ENCODE assay signal across 16 cellular contexts in genomic region chr22:43843783-43844530, GRCh38. TPM values are rescaled to one million over a fixed set of nuclear protein-coding genes. Genes with fewer than 3 reads are reported as not detected.
DNase-seq lines count a peak whose midpoint lies in the region; ATAC-seq, FAIRE-seq and TF ChIP-seq lines count a peak whose summit lies in the region.
"Had no signal": no experiment of that assay in that cellular context is flagged by ENCODE, and none has a peak within 500 bp of the region (broad histone marks: within the 10 kb centered on the region; RNA-seq: fewer than 3 reads in every experiment).

No MANE protein-coding gene starts in this region.

- no peaks in the 10 kb centered on the region for H3K9me3 ChIP-seq in BLaER1
- H3K9me3 ChIP-seq in HEK293 (ENCODE audit: control insufficient read depth, insufficient read depth, low read depth, low read length), result no peaks in the 10 kb centered on the region
- H3K9me3 ChIP-seq in H1 (ENCODE audit: insufficient read depth in 2 of 2, low read depth in 1 of 2, low read length in 1 of 2), result no peaks in the 10 kb centered on the region

- H2BK5ac ChIP-seq in H1 (ENCODE audit: low read depth, low read length), result peak overlapping the region; percentile 75

- H3K9ac ChIP-seq in BLaER1 (0 out of 2 replicates have a peak overlapping the region, but pooled peaks have one; percentile 17), H1 (replicated peaks in 1 of 4; ENCODE audit: extremely low read depth in 1 of 4, low read depth in 3 of 4, low read length in 3 of 4) (no peak overlapping the region)

- no peak overlapping the region for H2BK15ac ChIP-seq in H1 (ENCODE audit: low read length)

- peak overlapping the region; percentile 37 for H4K91ac ChIP-seq in H1 (replicated peaks; ENCODE audit: insufficient read length, low read length)

- no peak overlapping the region for H2BK12ac ChIP-seq in H1 (ENCODE audit: low read depth, low read length)

- DNase-seq in H1 (ENCODE audit: low read depth in 1 of 2, low spot score in 2 of 2) (no peak), myocyte (ENCODE audit: low read depth) (peak; percentile 25), GDM1 (lab: John Stamatoyannopoulos, UW) (no peak), nephron progenitor cell (no peak), NOMO-1 (lab: John Stamatoyannopoulos, UW; ENCODE audit: unreplicated experiment in 2 of 2) (no peak)
- DNase-seq: CD4-positive, CD25-positive, alpha-beta regulatory T cell; DMS53; HCEC 1CT had no signal

- H3K27ac ChIP-seq in BLaER1 (no peak overlapping the region), HEK293 (ENCODE audit: extremely low read depth, low read depth, low read length) (no peak overlapping the region), H1 (ENCODE audit: low read depth, low read length) (no peak overlapping the region)
- H3K27ac ChIP-seq: HL-60 had no signal

- H3K4me3 Mint-ChIP-seq in nephron progenitor cell, result no peak overlapping the region
- H3K4me3 Mint-ChIP-seq: CD4-positive, CD25-positive, alpha-beta regulatory T cell; GM23338 had no signal

- H2AFZ ChIP-seq in H1 (ENCODE audit: low read length), result no peak overlapping the region
- H2AFZ ChIP-seq: GM23338 had no signal

- no peaks in the 10 kb centered on the region for H3K9me3 Mint-ChIP-seq in nephron progenitor cell
- H3K9me3 Mint-ChIP-seq: CD4-positive, CD25-positive, alpha-beta regulatory T cell; GM23338 had no signal

- CTCF ChIA-PET in HEK293 (lab: Yijun Ruan, JAX), result interaction anchor here (1.1 to 1.4 kb wide), 2 partner anchors 39 to 41 kb away, joined by 3 read pairs; no protein-coding TSS in a partner anchor
- CTCF ChIA-PET in H1 (lab: Charles Lee; ENCODE audit: partially characterized antibody), result interaction anchor here (0.9 to 2.9 kb wide), 11 partner anchors 9 to 372 kb away, joined by 3 to 12 read pairs (median 5); no protein-coding TSS in a partner anchor

- no peak for TF ChIP-seq CTCF in HEK293 (tag by site-specific recombination; IDR thresholded peaks at IDR 0.05)
- TF ChIP-seq CTCF in H1 (IDR thresholded peaks at IDR 0.05; ENCODE audit: control extremely low read depth in 1 of 3, insufficient read depth in 1 of 3, low read depth in 1 of 3, low read length in 3 of 3), result no peak
- no peak for TF ChIP-seq CTCF in nephron progenitor cell (IDR thresholded peaks at IDR 0.05)

- no peak overlapping the region for H2AK5ac ChIP-seq in H1 (ENCODE audit: low read depth, low read length)

- H3K4ac ChIP-seq in H1 (replicated peaks; ENCODE audit: insufficient read length, low read depth, low read length), result no peak overlapping the region

- peaks cover 37% of the 10 kb centered on the region for H3K79me1 ChIP-seq in H1 (ENCODE audit: low read depth, low read length)

- H3K14ac ChIP-seq in H1 (ENCODE audit: insufficient read length), result no peak overlapping the region

- no peak overlapping the region for H3K23ac ChIP-seq in H1 (ENCODE audit: insufficient read length)

- no peak overlapping the region; the same call in 1 of the 2 replicates for H4K8ac ChIP-seq in H1 (ENCODE audit: extremely low read depth, insufficient read depth, low read length)

- H2BK20ac ChIP-seq in H1 (ENCODE audit: low read length), result no peak overlapping the region

- WGBS in H1 (ENCODE audit: extremely low coverage in 1 of 2, insufficient coverage in 1 of 2, insufficient read length in 1 of 2, insufficient replicate concordance in 2 of 2, low coverage in 1 of 2, low lambda C conversion rate in 2 of 2, missing lambda C conversion rate in 1 of 2), 2 experiments, result 94% methylated on average over 21 of the region's 21 CpGs; no CpG with 5 or more reads in 1 of the 2 experiments

- H3K4me2 ChIP-seq in BLaER1, result peak overlapping the region; percentile 70
- no peak overlapping the region for H3K4me2 ChIP-seq in H1 (ENCODE audit: insufficient read depth in 1 of 2, low read depth in 2 of 2, low read length in 2 of 2)
- H3K4me2 ChIP-seq: GM23338 had no signal

- peaks cover 50% of the 10 kb centered on the region for H3K4me1 ChIP-seq in BLaER1
- H3K4me1 ChIP-seq in HEK293 (ENCODE audit: control insufficient read depth, insufficient read depth, low read length), result no peaks in the 10 kb centered on the region
- H3K4me1 ChIP-seq in H1 (replicated peaks in 1 of 4; ENCODE audit: control insufficient read depth in 3 of 4, insufficient read depth in 4 of 4, low read length in 3 of 4), result peaks cover 0 to 14% (median 2%) of the 10 kb centered on the region in 4 experiments; a peak in 4 of 7 replicates

- no peak overlapping the region for H3K4me3 ChIP-seq in BLaER1
- no peak overlapping the region for H3K4me3 ChIP-seq in HEK293 (ENCODE audit: low read depth, low read length)
- H3K4me3 ChIP-seq in H1 (ENCODE audit: extremely low read depth in 1 of 4, insufficient read depth in 2 of 4, low read depth in 3 of 4, low read length in 4 of 4), result no peak overlapping the region
- H3K4me3 ChIP-seq: GM23338, K562 had no signal

- H3K36me3 ChIP-seq in BLaER1 (no peaks in the 10 kb centered on the region), HEK293 (ENCODE audit: control insufficient read depth in 2 of 2, insufficient read depth in 1 of 2, low read length in 2 of 2) (peaks cover 0 to under 1% of the 10 kb centered on the region in 2 experiments; a peak in 1 of 3 replicates), H1 (ENCODE audit: control insufficient read depth in 2 of 4, insufficient read depth in 4 of 4, low read length in 3 of 4) (peaks cover 0 to 2% (median 0%) of the 10 kb centered on the region in 4 experiments; a peak in 1 of 8 replicates)

- H3K27me3 ChIP-seq in BLaER1 (no peaks in the 10 kb centered on the region), H1 (replicated peaks in 1 of 4; ENCODE audit: control insufficient read depth in 3 of 4, extremely low read depth in 1 of 4, insufficient read depth in 3 of 4, low read length in 3 of 4) (no peaks in the 10 kb centered on the region)

- H3K56ac ChIP-seq in H1 (replicated peaks; ENCODE audit: insufficient read length, low read depth, low read length), result no peak overlapping the region

- no peaks in the 10 kb centered on the region for H3K23me2 ChIP-seq in H1 (ENCODE audit: low read depth, low read length)

- no peak for TF ChIP-seq EP300 in H1 (IDR thresholded peaks at IDR 0.05; ENCODE audit: borderline replicate concordance in 1 of 2, low read depth in 2 of 2, low read length in 2 of 2)

- H3K36me3 Mint-ChIP-seq in nephron progenitor cell (ENCODE audit: low read depth), result no peaks in the 10 kb centered on the region
- H3K36me3 Mint-ChIP-seq: CD4-positive, CD25-positive, alpha-beta regulatory T cell had no signal

- peaks cover 0 to 58% of the 10 kb centered on the region in 2 experiments; a peak in 3 of 4 replicates for H3K79me2 ChIP-seq in H1 (ENCODE audit: control insufficient read depth in 1 of 2, insufficient read depth in 2 of 2, low read length in 2 of 2)

- no peak overlapping the region for H3K27ac Mint-ChIP-seq in nephron progenitor cell
- H3K27ac Mint-ChIP-seq: CD4-positive, CD25-positive, alpha-beta regulatory T cell had no signal

- no peak for ATAC-seq in HG03159 (IDR thresholded peaks at IDR 0.05; ENCODE audit: unreplicated experiment)
- ATAC-seq: K562 had no signal

- H4K5ac ChIP-seq in H1 (ENCODE audit: insufficient read length, low read depth, low read length), result no peak overlapping the region

- H3K27me3 Mint-ChIP-seq in nephron progenitor cell (ENCODE audit: low read depth, poor library complexity), result peaks cover 3% of the 10 kb centered on the region
- H3K27me3 Mint-ChIP-seq: CD4-positive, CD25-positive, alpha-beta regulatory T cell had no signal

- no peak for FAIRE-seq in H1 (lab: Jason Lieb, UNC)
- FAIRE-seq: A204.1, K562 had no signal

- POLR2A ChIA-PET in HEK293 (lab: Yijun Ruan, JAX), result no interaction called here
- POLR2A ChIA-PET in H1 (lab: Charles Lee; ENCODE audit: partially characterized antibody), result interaction anchor here (2.1 to 3.4 kb wide), 2 partner anchors 9 to 10 kb away, joined by 7 to 12 read pairs; no protein-coding TSS in a partner anchor

- H3K4me1 Mint-ChIP-seq in nephron progenitor cell, result peaks cover 21% of the 10 kb centered on the region
- H3K4me1 Mint-ChIP-seq: CD4-positive, CD25-positive, alpha-beta regulatory T cell had no signal

- H4K20me1 ChIP-seq in BLaER1 (no peaks in the 10 kb centered on the region), H1 (replicated peaks in 1 of 2; ENCODE audit: control insufficient read depth in 1 of 2, insufficient read depth in 2 of 2, low read length in 2 of 2) (peaks cover 21 to 35% of the 10 kb centered on the region in 2 experiments)

- no peak overlapping the region for H3K18ac ChIP-seq in H1 (ENCODE audit: extremely low read depth, low read length)

- no peak for TF ChIP-seq RAD21 in H1 (IDR thresholded peaks at IDR 0.05 in 1 of 2, conservative IDR thresholded peaks at IDR 0.05 in 1 of 2; ENCODE audit: low read depth in 2 of 2, low read length in 2 of 2)

- TF ChIP-seq POLR2A in H1 (IDR thresholded peaks at IDR 0.05; ENCODE audit: control extremely low read depth in 1 of 2, low read depth in 2 of 2, low read length in 2 of 2), result no peak

- no peak overlapping the region for H2BK120ac ChIP-seq in H1 (replicated peaks; ENCODE audit: low read depth, low read length)

RNA-seq across cellular contexts. Expression of gene SULT4A1, which starts 18.4 kb away (rescaled TPM):
- total RNA-seq in H1 (2021; fragmentation: NEBNext Ultra II Directional; extraction: Animal tissue kit (Norgen Biotek cat#: 25700)), result 7.0 and 9.1 TPM in 2 replicates
- 11.8 and 19.5 TPM in 2 replicates for polyA plus RNA-seq in H1 (2011; rRNA removed)
- 14.9 TPM for polyA plus RNA-seq in H1 (2011; cell fraction: cytosol; rRNA removed)
- 58.0 TPM for polyA plus RNA-seq in H1 (2011; cell fraction: nucleus; rRNA removed)
- 11.1 to 14.8 TPM (median 12.3 TPM) in 4 replicates for polyA plus RNA-seq in H1 (2012, experiment 1 of 2)
- 2.7 TPM for polyA plus RNA-seq in H1 (2012, experiment 2 of 2)
- polyA plus RNA-seq in H1 (2013, experiment 1 of 2), result 6.9 TPM
- polyA plus RNA-seq in H1 (2013, experiment 2 of 2), result 6.1 TPM
- polyA minus RNA-seq in H1 (2011; rRNA and poly(A)+ RNA removed), result 5.4 and 5.5 TPM in 2 replicates
- polyA minus RNA-seq in H1 (2011; cell fraction: cytosol; rRNA and poly(A)+ RNA removed), result 8.1 TPM
- 16.3 TPM for polyA minus RNA-seq in H1 (2011; cell fraction: nucleus; rRNA and poly(A)+ RNA removed)
- 0.36 TPM in 1 of 2 replicates, not detected in the other for total RNA-seq in myocyte
- polyA plus RNA-seq in myocyte (2012), result 0.20 TPM
- total RNA-seq: CD4-positive, CD25-positive, alpha-beta regulatory T cell had no signal
- polyA plus RNA-seq: CD4-positive, CD25-positive, alpha-beta regulatory T cell had no signal

RNA-seq across cellular contexts. Expression of gene EFCAB6, which starts 31.9 kb away (rescaled TPM):
- 1.5 and 1.7 TPM in 2 replicates for total RNA-seq in H1 (2021; fragmentation: NEBNext Ultra II Directional; extraction: Animal tissue kit (Norgen Biotek cat#: 25700))
- 0.32 and 0.57 TPM in 2 replicates for polyA plus RNA-seq in H1 (2011; rRNA removed)
- 0.45 TPM for polyA plus RNA-seq in H1 (2011; cell fraction: cytosol; rRNA removed)
- 0.86 TPM for polyA plus RNA-seq in H1 (2011; cell fraction: nucleus; rRNA removed)
- 0.43 to 0.66 TPM (median 0.55 TPM) in 4 replicates for polyA plus RNA-seq in H1 (2012, experiment 1 of 2)
- 0.04 TPM for polyA plus RNA-seq in H1 (2012, experiment 2 of 2)
- polyA plus RNA-seq in H1 (2013, experiment 1 of 2), result 0.47 TPM
- polyA plus RNA-seq in H1 (2013, experiment 2 of 2), result 0.44 TPM
- polyA minus RNA-seq in H1 (2011; rRNA and poly(A)+ RNA removed), result 1.1 and 1.7 TPM in 2 replicates
- polyA minus RNA-seq in H1 (2011; cell fraction: cytosol; rRNA and poly(A)+ RNA removed), result 0.95 TPM
- polyA minus RNA-seq in H1 (2011; cell fraction: nucleus; rRNA and poly(A)+ RNA removed), result 1.3 TPM
- 2.7 and 4.6 TPM in 2 replicates for total RNA-seq in myocyte
- 1.3 TPM for polyA plus RNA-seq in myocyte (2012)
- total RNA-seq: CD4-positive, CD25-positive, alpha-beta regulatory T cell; K562 had no signal

RNA-seq across cellular contexts. Expression of gene PNPLA5, which starts 47.9 kb away (rescaled TPM):
- 6.8 and 8.2 TPM in 2 replicates for total RNA-seq in H1 (2021; fragmentation: NEBNext Ultra II Directional; extraction: Animal tissue kit (Norgen Biotek cat#: 25700))
- polyA plus RNA-seq in H1 (2011; rRNA removed), result 3.9 and 5.2 TPM in 2 replicates
- polyA plus RNA-seq in H1 (2011; cell fraction: cytosol; rRNA removed), result 3.8 TPM
- polyA plus RNA-seq in H1 (2011; cell fraction: nucleus; rRNA removed), result 7.4 TPM
- polyA plus RNA-seq in H1 (2012, experiment 1 of 2), result 3.2 to 4.1 TPM (median 3.7 TPM) in 4 replicates
- 3.2 TPM for polyA plus RNA-seq in H1 (2012, experiment 2 of 2)
- polyA plus RNA-seq in H1 (2013, experiment 1 of 2), result 3.3 TPM
- polyA plus RNA-seq in H1 (2013, experiment 2 of 2), result 3.4 TPM
- polyA minus RNA-seq in H1 (2011; rRNA and poly(A)+ RNA removed), result 1.8 and 1.9 TPM in 2 replicates
- 3.4 TPM for polyA minus RNA-seq in H1 (2011; cell fraction: cytosol; rRNA and poly(A)+ RNA removed)
- 3.8 TPM for polyA minus RNA-seq in H1 (2011; cell fraction: nucleus; rRNA and poly(A)+ RNA removed)
- not detected in 2 replicates for total RNA-seq in myocyte
- 0.13 TPM for polyA plus RNA-seq in myocyte (2012)
- total RNA-seq: CD4-positive, CD25-positive, alpha-beta regulatory T cell; K562 had no signal
- polyA plus RNA-seq: BJ; CD4-positive, CD25-positive, alpha-beta regulatory T cell; K562 had no signal
